In genomic region chr3:123745184-123745855, GRCh38 we compare ENCODE assay signal across 13 cellular contexts.
DNase-seq lines count a peak whose midpoint lies in the region; ATAC-seq and TF ChIP-seq lines count a peak whose summit lies in the region.
"Had no signal": no experiment of that assay in that cellular context is flagged by ENCODE, and none has a peak within 500 bp of the region (broad histone marks: within the 10 kb centered on the region; RNA-seq: fewer than 3 reads in every experiment).

No MANE protein-coding gene starts in this region.

- H3K27me3 Mint-ChIP-seq in neural crest cell (ENCODE audit: low read depth), result no peaks in the 10 kb centered on the region
- H3K27me3 Mint-ChIP-seq in naive thymus-derived CD4-positive, alpha-beta T cell, result peaks cover 0 to 16% (median 11%) of the 10 kb centered on the region in 5 donors

- no peaks in the 10 kb centered on the region for H3K36me3 ChIP-seq in naive thymus-derived CD4-positive, alpha-beta T cell (ENCODE audit: control insufficient read depth in 2 of 3, insufficient read depth in 3 of 3, low read length in 3 of 3)

- H3K4me3 ChIP-seq in GM12864 (ENCODE audit: low read depth, low read length) (no peak overlapping the region), NB4 (ENCODE audit: low read depth, low read length) (no peak overlapping the region), dorsolateral prefrontal cortex (no peak overlapping the region)
- no peak overlapping the region for H3K4me3 ChIP-seq in naive thymus-derived CD4-positive, alpha-beta T cell (ENCODE audit: low read length)
- H3K4me3 ChIP-seq: coronary artery had no signal

- peak; percentile 10 for TF ChIP-seq CTCF in GM12864 (IDR thresholded peaks at IDR 0.05; ENCODE audit: low read depth, low read length, missing control alignments)
- TF ChIP-seq CTCF in NB4 (IDR thresholded peaks at IDR 0.05; ENCODE audit: low read depth, low read length), result peak; percentile 21
- peak in 37 of 56 donors; percentile 12 to 65 (median 35) for TF ChIP-seq CTCF in dorsolateral prefrontal cortex (IDR thresholded peaks at IDR 0.05 in 54 of 56, conservative IDR thresholded peaks at IDR 0.05 in 2 of 56; ENCODE audit: low read depth in 1 of 56, partially characterized antibody in 56 of 56)
- TF ChIP-seq CTCF in neural crest cell (conservative IDR thresholded peaks at IDR 0.05), result peak; percentile 36

- POLR2A ChIA-PET in naive thymus-derived CD4-positive, alpha-beta T cell (lab: Charles Lee), result no interaction called here

- intact Hi-C loops in dorsolateral prefrontal cortex (cut with DNase I), result no loop called here
- intact Hi-C loops in naive thymus-derived CD4-positive, alpha-beta T cell (cut with micrococcal nuclease), result no loop called here

- no peak overlapping the region for H3K27ac Mint-ChIP-seq in neural crest cell (ENCODE audit: unreplicated experiment)
- no peak overlapping the region for H3K27ac Mint-ChIP-seq in naive thymus-derived CD4-positive, alpha-beta T cell
- H3K27ac Mint-ChIP-seq: activated T-helper 17 cell treated with anti-CD3 and anti-CD28 coated beads, Interleukin-2, amount 50 U/mL, for 72 hours; immature natural killer cell had no signal

- no peak overlapping the region for H3K27ac ChIP-seq in dorsolateral prefrontal cortex
- H3K27ac ChIP-seq in caudate nucleus (ENCODE audit: low read depth, low read length), result no peak overlapping the region
- no peak overlapping the region for H3K27ac ChIP-seq in naive thymus-derived CD4-positive, alpha-beta T cell (ENCODE audit: low read depth, low read length)
- H3K27ac ChIP-seq: coronary artery had no signal

- no peaks in the 10 kb centered on the region for H3K9me3 ChIP-seq in naive thymus-derived CD4-positive, alpha-beta T cell (ENCODE audit: control insufficient read depth in 2 of 3, low read length in 3 of 3)

- TF ChIP-seq POLR2A in NB4 (IDR thresholded peaks at IDR 0.05; ENCODE audit: extremely low read depth, insufficient read length), result no peak

- CTCF ChIA-PET in naive thymus-derived CD4-positive, alpha-beta T cell (lab: Charles Lee), result no interaction called here

- no peaks in the 10 kb centered on the region for H3K4me1 ChIP-seq in naive thymus-derived CD4-positive, alpha-beta T cell (ENCODE audit: control insufficient read depth in 2 of 2, insufficient read depth in 2 of 2, low read length in 2 of 2)

- H3K4me1 Mint-ChIP-seq in neural crest cell, result no peaks in the 10 kb centered on the region
- no peaks in the 10 kb centered on the region for H3K4me1 Mint-ChIP-seq in naive thymus-derived CD4-positive, alpha-beta T cell
- H3K4me1 Mint-ChIP-seq: activated T-helper 17 cell treated with anti-CD3 and anti-CD28 coated beads, Interleukin-2, amount 50 U/mL, for 72 hours; immature natural killer cell had no signal

- DNase-seq in GM12864 (ENCODE audit: low read depth), result no peak
- DNase-seq in NB4 (ENCODE audit: low read depth), result peak; percentile 20
- no peak for DNase-seq in dorsolateral prefrontal cortex
- DNase-seq in neural crest cell (ENCODE audit: low read depth, low spot score), result no peak
- no peak for DNase-seq in caudate nucleus (lab: John Stamatoyannopoulos, UW)
- no peak for DNase-seq in activated CD8-positive, alpha-beta memory T cell treated with anti-CD3 and anti-CD28 coated beads, Interleukin-2, amount 50 U/mL, for 48 hours
- DNase-seq in naive thymus-derived CD4-positive, alpha-beta T cell, result no peak
- DNase-seq: immature natural killer cell, NCI-H748 treated with DMSO at 0.1 percent for 48 hours, T-helper 9 cell had no signal

- no peak overlapping the region for H3K4me3 Mint-ChIP-seq in neural crest cell
- H3K4me3 Mint-ChIP-seq in naive thymus-derived CD4-positive, alpha-beta T cell, result no peak overlapping the region
- H3K4me3 Mint-ChIP-seq: activated T-helper 17 cell treated with anti-CD3 and anti-CD28 coated beads, Interleukin-2, amount 50 U/mL, for 72 hours; immature natural killer cell had no signal

- peaks cover 2% of the 10 kb centered on the region for H3K36me3 Mint-ChIP-seq in neural crest cell (ENCODE audit: low read depth)
- H3K36me3 Mint-ChIP-seq in naive thymus-derived CD4-positive, alpha-beta T cell, result no peaks in the 10 kb centered on the region
- H3K36me3 Mint-ChIP-seq: immature natural killer cell had no signal

- H3K9me3 Mint-ChIP-seq in neural crest cell, result no peaks in the 10 kb centered on the region
- H3K9me3 Mint-ChIP-seq in naive thymus-derived CD4-positive, alpha-beta T cell, result peaks cover 0 to 2% (median 0%) of the 10 kb centered on the region in 11 donors
- H3K9me3 Mint-ChIP-seq: activated T-helper 17 cell treated with anti-CD3 and anti-CD28 coated beads, Interleukin-2, amount 50 U/mL, for 72 hours; immature natural killer cell had no signal

- no peak for ATAC-seq in naive thymus-derived CD4-positive, alpha-beta T cell
- ATAC-seq in GM21737 (IDR thresholded peaks at IDR 0.05; ENCODE audit: unreplicated experiment), result no peak
- ATAC-seq: activated T-helper 17 cell treated with anti-CD3 and anti-CD28 coated beads, Interleukin-2, amount 50 U/mL, for 72 hours had no signal

- no peaks in the 10 kb centered on the region for H3K27me3 ChIP-seq in dorsolateral prefrontal cortex
- H3K27me3 ChIP-seq in naive thymus-derived CD4-positive, alpha-beta T cell (ENCODE audit: control insufficient read depth in 2 of 2, insufficient read depth in 2 of 2, low read length in 2 of 2), result no peaks in the 10 kb centered on the region
